ENCODE assay signal across 19 cellular contexts in the genomic region with DNA sequence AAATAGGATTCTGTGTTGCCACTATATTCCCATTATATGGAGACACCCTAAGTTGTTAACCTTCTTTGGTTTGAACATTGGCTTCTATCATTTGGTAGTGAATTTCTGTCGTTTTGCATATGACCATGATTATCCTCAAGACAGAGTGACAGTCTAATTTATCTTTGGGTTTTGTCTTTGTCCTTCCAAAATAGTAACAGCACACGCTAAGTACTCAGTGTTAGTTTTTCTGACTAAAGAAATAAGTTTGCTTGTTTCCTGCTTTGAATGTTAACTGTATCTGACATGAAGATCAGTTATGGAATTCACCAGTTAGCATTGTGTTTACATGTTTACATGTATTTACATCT.
"Had no signal": no experiment of that assay in that cellular context is flagged by ENCODE, and none has a peak within 500 bp of the region (broad histone marks: within the 10 kb centered on the region; RNA-seq: fewer than 3 reads in every experiment).

No MANE protein-coding gene starts in this region.

- H3K4me3 ChIP-seq: gastrocnemius medialis, right lobe of liver, skin epidermis, stomach, suprapubic skin had no signal

- ATAC-seq: activated T-cell treated with anti-CD3 and anti-CD28 coated beads, Interleukin-2, amount 50 U/mL, for 72 hours; esophagus mucosa; gastrocnemius medialis; right lobe of liver; stimulated activated memory B cell treated with anti-CD40 and anti-IgM and Interleukin-4, amounts not matched to agents 10 μg/mL and 1 μg/mL and 100 μg/mL, for 72 hours had no signal

- H3K9ac ChIP-seq: parathyroid adenoma had no signal

- H3K27ac ChIP-seq: gastrocnemius medialis, parathyroid adenoma, right lobe of liver, skin epidermis, stomach, suprapubic skin, tibial nerve had no signal

- H3K27me3 ChIP-seq: gastrocnemius medialis, right lobe of liver, stomach, suprapubic skin, tibial nerve had no signal

- H3K36me3 ChIP-seq: gastrocnemius medialis, right lobe of liver, stomach, suprapubic skin, tibial nerve had no signal

- H3K4me1 ChIP-seq: gastrocnemius medialis, parathyroid adenoma, right lobe of liver, stomach, suprapubic skin, tibial nerve had no signal

- DNase-seq: activated CD4-positive, alpha-beta memory T cell treated with anti-CD3 and anti-CD28 coated beads, Interleukin-2, amount 10 ng/mL, durations not matched to agents 7 days and 5 days; activated CD4-positive, alpha-beta T cell treated with anti-CD3 and anti-CD28 coated beads, Interleukin-2, amount 10 ng/mL, durations not matched to agents 24 days and 14 days; activated effector memory CD4-positive, alpha-beta T cell treated with Interleukin-2 at 50 U/mL for 16 hours; activated naive CD4-positive, alpha-beta T cell treated with anti-CD3 and anti-CD28 coated beads, Interleukin-2, amount 10 ng/mL, durations not matched to agents 7 days and 5 days; activated T-cell treated with anti-CD3 and anti-CD28 coated beads, Interleukin-2, amount 50 U/mL, for 72 hours; amygdala; effector CD8-positive, alpha-beta T cell; gastrocnemius medialis; hypothalamus; nucleus accumbens; right lobe of liver; stimulated activated CD4-positive, alpha-beta T cell treated with anti-CD3 and anti-CD28 coated beads, Interleukin-2, amount 100 ng/mL, for 24 hours; stomach had no signal

- H3K9me3 ChIP-seq: gastrocnemius medialis, right lobe of liver, tibial nerve had no signal
